ENCODE assay signal across 18 cellular contexts in the genomic region with DNA sequence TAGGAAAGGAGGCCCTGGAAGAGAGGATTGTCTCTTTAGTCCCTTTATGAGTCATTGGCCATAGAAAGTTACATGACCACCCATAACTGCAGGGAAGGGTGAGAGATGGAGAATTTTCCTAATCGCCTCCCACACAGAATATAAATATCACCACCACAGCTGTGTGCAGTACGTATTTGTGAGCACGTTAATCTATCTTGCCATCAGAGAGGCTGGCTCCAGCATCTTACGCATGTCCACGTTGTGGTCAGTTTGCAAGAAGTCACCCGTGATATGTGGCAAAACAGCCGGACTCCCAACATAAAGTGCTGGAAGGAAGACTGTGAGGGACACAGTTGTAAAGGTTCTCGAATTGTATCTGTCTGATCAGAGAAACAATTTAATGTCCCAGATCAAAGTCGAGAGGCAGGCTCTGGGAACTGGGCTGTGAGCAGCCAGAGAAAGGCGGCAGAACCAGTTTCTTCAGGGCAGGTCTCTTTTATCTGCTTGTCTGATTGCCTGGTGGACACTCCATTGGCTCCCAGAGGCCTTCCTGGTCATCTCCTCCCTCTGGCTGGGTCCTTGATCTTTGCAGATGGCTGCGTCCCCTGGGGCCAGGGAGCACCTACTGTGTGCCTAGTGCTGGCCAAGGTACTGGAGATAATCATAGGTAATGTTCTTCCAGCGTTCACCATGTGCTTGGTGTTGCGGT.
DNase-seq lines count a peak whose midpoint lies in the region; ATAC-seq and TF ChIP-seq lines count a peak whose summit lies in the region.
"Had no signal": no experiment of that assay in that cellular context is flagged by ENCODE, and none has a peak within 500 bp of the region (broad histone marks: within the 10 kb centered on the region; RNA-seq: fewer than 3 reads in every experiment).

No MANE protein-coding gene starts in this region.

- peaks cover 68 to 98% (median 88%) of the 10 kb centered on the region in 3 donors for H3K4me1 Mint-ChIP-seq in naive B cell
- peaks cover 27% of the 10 kb centered on the region for H3K4me1 Mint-ChIP-seq in Calu3 (ENCODE audit: low read depth, unreplicated experiment)

- peak overlapping the region in 3 of 8 donors; percentile 41 to 90 (median 53) for H3K4me3 Mint-ChIP-seq in naive B cell
- H3K4me3 Mint-ChIP-seq in Calu3 (ENCODE audit: low read depth, unreplicated experiment), result no peak overlapping the region
- H3K4me3 Mint-ChIP-seq: activated naive CD8-positive, alpha-beta T cell; central memory CD8-positive, alpha-beta T cell; H9; naive thymus-derived CD4-positive, alpha-beta T cell; stimulated activated naive CD8-positive, alpha-beta T cell treated with anti-CD3 and anti-CD28 coated beads, Interleukin-15, Interleukin-2, amounts not matched to agents 100 ng/mL and 50 ng/mL, for 24 hours had no signal

- H3K27ac ChIP-seq in body of pancreas (peak overlapping the region in 3 of 4 donors; percentile 15 to 34 (median 17)), transverse colon (peak overlapping the region; percentile 20 to 53 (median 40))
- H3K27ac ChIP-seq: A549 had no signal

- CTCF ChIA-PET in Calu3 (lab: Charles Lee), result interaction anchor here (0.6 to 0.7 kb wide), 3 partner anchors 50 to 588 kb away, joined by 4 to 7 read pairs (median 6); no protein-coding TSS in a partner anchor

- H3K27me3 ChIP-seq in body of pancreas (no peaks in the 10 kb centered on the region), transverse colon (no peaks in the 10 kb centered on the region)

- peaks cover 29% of the 10 kb centered on the region for H3K4me1 ChIP-seq in body of pancreas
- H3K4me1 ChIP-seq in transverse colon, result peaks cover 9 to 45% (median 27%) of the 10 kb centered on the region in 4 donors

- H3K36me3 ChIP-seq in body of pancreas (replicated peaks in 1 of 2; ENCODE audit: insufficient read depth in 1 of 2, low read depth in 2 of 2) (no peaks in the 10 kb centered on the region), transverse colon (no peaks in the 10 kb centered on the region)

- peak; percentile 62 for ATAC-seq in body of pancreas
- no peak for ATAC-seq in naive B cell (ENCODE audit: low read depth in 2 of 2)
- ATAC-seq: A549; naive thymus-derived CD4-positive, alpha-beta T cell had no signal

- no TSS peak for BruUV-seq in Calu3 (replicated peaks; lab: Mats Ljungman, UMichigan)

- H3K27ac Mint-ChIP-seq in naive B cell (peak overlapping the region; percentile 91 to 99 (median 96)), Calu3 (ENCODE audit: unreplicated experiment) (no peak overlapping the region)
- H3K27ac Mint-ChIP-seq: activated naive CD8-positive, alpha-beta T cell; stimulated activated naive CD8-positive, alpha-beta T cell treated with anti-CD3 and anti-CD28 coated beads, Interleukin-15, Interleukin-2, amounts not matched to agents 100 ng/mL and 50 ng/mL, for 24 hours had no signal

- in situ Hi-C loops in transverse colon (cut with MboI; ENCODE audit: low pct_ligation_motif_present in 1 of 4, low pct_unique_long_range_greater_than_20kb in 1 of 4, low sequenced_read_pairs in 3 of 4), result no loop called here

- H3K4me3 ChIP-seq in body of pancreas (no peak overlapping the region), transverse colon (no peak overlapping the region)
- H3K4me3 ChIP-seq: A549 had no signal

- TF ChIP-seq POLR2A in body of pancreas (IDR thresholded peaks at IDR 0.05) (no peak), transverse colon (IDR thresholded peaks at IDR 0.05) (no peak)

- H3K9me3 ChIP-seq in body of pancreas, result no peaks in the 10 kb centered on the region
- no peaks in the 10 kb centered on the region for H3K9me3 ChIP-seq in transverse colon
- H3K9me3 ChIP-seq: A549, SK-N-SH had no signal

- no peak for TF ChIP-seq CTCF in body of pancreas (IDR thresholded peaks at IDR 0.05)
- no peak for TF ChIP-seq CTCF in transverse colon (IDR thresholded peaks at IDR 0.05)
- TF ChIP-seq CTCF in Calu3 (IDR thresholded peaks at IDR 0.05; ENCODE audit: unreplicated experiment), result no peak

- H3K9me3 Mint-ChIP-seq in naive B cell (peaks cover 0 to 2% (median 0%) of the 10 kb centered on the region in 7 donors), Calu3 (ENCODE audit: low read depth, unreplicated experiment) (no peaks in the 10 kb centered on the region)
- H3K9me3 Mint-ChIP-seq: central memory CD8-positive, alpha-beta T cell; H9; naive thymus-derived CD4-positive, alpha-beta T cell; stimulated activated naive CD8-positive, alpha-beta T cell treated with anti-CD3 and anti-CD28 coated beads, Interleukin-15, Interleukin-2, amounts not matched to agents 100 ng/mL and 50 ng/mL, for 24 hours had no signal

- TF ChIP-seq EP300 in transverse colon (IDR thresholded peaks at IDR 0.05; ENCODE audit: low read depth), result no peak

- intact Hi-C loops in body of pancreas (cut with DNase I) (no loop called here), transverse colon (cut with DNase I; ENCODE audit: low total_unique reads) (no loop called here), Calu3 (cut with micrococcal nuclease; ENCODE audit: unreplicated experiment) (no loop called here)

- H3K27me3 Mint-ChIP-seq in naive B cell, result no peaks in the 10 kb centered on the region
- no peaks in the 10 kb centered on the region for H3K27me3 Mint-ChIP-seq in Calu3 (ENCODE audit: unreplicated experiment)
- H3K27me3 Mint-ChIP-seq: activated naive CD8-positive, alpha-beta T cell; central memory CD8-positive, alpha-beta T cell; naive thymus-derived CD4-positive, alpha-beta T cell; stimulated activated naive CD8-positive, alpha-beta T cell treated with anti-CD3 and anti-CD28 coated beads, Interleukin-15, Interleukin-2, amounts not matched to agents 100 ng/mL and 50 ng/mL, for 24 hours had no signal

- H3K36me3 Mint-ChIP-seq in naive B cell (no peaks in the 10 kb centered on the region), Calu3 (ENCODE audit: insufficient read depth, unreplicated experiment) (no peaks in the 10 kb centered on the region)

- peak; percentile 28 for DNase-seq in activated effector memory CD4-positive, alpha-beta T cell treated with anti-CD3 and anti-CD28 coated beads, Interleukin-2, amount 50 U/mL, for 16 hours
- DNase-seq in activated effector memory CD4-positive, alpha-beta T cell treated with Interleukin-2 at 50 U/mL for 16 hours, result no peak
- DNase-seq in body of pancreas, result peak in 3 of 4 donors; percentile 36 to 49 (median 43)
- DNase-seq in naive B cell, result no peak
- DNase-seq in transverse colon, result peak; percentile 76
- DNase-seq in NCI-H1417 (lab: John Stamatoyannopoulos, UW), result no peak
- no peak for DNase-seq in NCI-H2081 treated with DMSO at 0.1 percent for 48 hours (lab: John Stamatoyannopoulos, UW)
- DNase-seq in Calu3, result no peak
- DNase-seq: activated CD4-positive, CD25-positive, alpha-beta regulatory T cell; activated CD8-positive, alpha-beta memory T cell treated with anti-CD3 and anti-CD28 coated beads, Interleukin-2, amount 50 U/mL, for 48 hours; H9; naive thymus-derived CD4-positive, alpha-beta T cell; NCI-H2081; SK-N-SH had no signal

- WGBS in body of pancreas, 2 donors, result 38 to 39% methylated on average over 12 to 13 of the region's 13 CpGs
- 10 to 63% methylated on average over 2 to 13 of the region's 13 CpGs for WGBS in transverse colon (ENCODE audit: low coverage in 1 of 2), 2 donors

Comparison
In these comparisons a context has a peak if more than half of its experiments do, and no peak if none do; other contexts are left out.
1. DNase-seq: peak in activated effector memory CD4-positive, alpha-beta T cell treated with anti-CD3 and anti-CD28 coated beads, Interleukin-2, amount 50 U/mL, for 16 hours (single experiment), body of pancreas (3 of 4) and transverse colon (single experiment); none in activated effector memory CD4-positive, alpha-beta T cell treated with Interleukin-2 at 50 U/mL for 16 hours (single experiment), naive B cell (single experiment), NCI-H1417 (0 of 3), NCI-H2081 treated with DMSO at 0.1 percent for 48 hours (single experiment) and Calu3 (single experiment).